Comparison of ENCODE assay signal across 27 cellular contexts in genomic region chr18:67308819-67309218, GRCh38.
"Had no signal": no experiment of that assay in that cellular context is flagged by ENCODE, and none has a peak within 500 bp of the region (broad histone marks: within the 10 kb centered on the region; RNA-seq: fewer than 3 reads in every experiment).

No MANE protein-coding gene starts in this region.

- H3K4me1 ChIP-seq: ascending aorta, breast epithelium, colonic mucosa, esophagus squamous epithelium, gastroesophageal sphincter had no signal

- ATAC-seq: activated CD4-positive, alpha-beta T cell treated with anti-CD3 and anti-CD28 coated beads for 36 hours; activated CD8-positive, alpha-beta T cell treated with anti-CD3 and anti-CD28 coated beads, Interleukin-2, amount 10 ng/mL, durations not matched to agents 7 days and 5 days; activated naive CD4-positive, alpha-beta T cell treated with anti-CD3 and anti-CD28 coated beads, Interleukin-2, amount 50 U/mL, for 72 hours; activated T-cell treated with anti-CD3 and anti-CD28 coated beads, Interleukin-2, amount 50 U/mL, for 72 hours; gastroesophageal sphincter had no signal

- H3K27ac ChIP-seq: ascending aorta, breast epithelium, cardiac muscle cell, colonic mucosa, epithelial cell of prostate, esophagus squamous epithelium, gastroesophageal sphincter had no signal

- DNase-seq: activated CD4-positive, alpha-beta memory T cell treated with anti-CD3 and anti-CD28 coated beads for 36 hours; activated CD4-positive, alpha-beta T cell treated with anti-CD3 and anti-CD28 coated beads for 36 hours; activated CD4-positive, alpha-beta T cell treated with anti-CD3 and anti-CD28 coated beads, Interleukin-2, amount 10 ng/mL, durations not matched to agents 24 days and 14 days; activated CD4-positive, CD25-positive, alpha-beta regulatory T cell; activated CD4-positive, CD25-positive, alpha-beta regulatory T cell treated with anti-CD3 and anti-CD28 coated beads, Interleukin-2, amount 50 U/mL, for 72 hours; activated CD8-positive, alpha-beta memory T cell treated with anti-CD3 and anti-CD28 coated beads, Interleukin-2, amount 50 U/mL, for 48 hours; activated CD8-positive, alpha-beta T cell treated with anti-CD3 and anti-CD28 coated beads, Interleukin-2, amount 10 ng/mL, durations not matched to agents 7 days and 5 days; activated gamma-delta T cell; activated naive CD4-positive, alpha-beta T cell; activated naive CD4-positive, alpha-beta T cell treated with anti-CD3 and anti-CD28 coated beads, Interleukin-2, amount 10 ng/mL, durations not matched to agents 7 days and 5 days; activated naive CD8-positive, alpha-beta T cell treated with anti-CD3 and anti-CD28 coated beads, Interleukin-2, amount 10 ng/mL, durations not matched to agents 7 days and 5 days; activated T-cell treated with anti-CD3 and anti-CD28 coated beads for 4 hours; activated T-cell treated with anti-CD3 and anti-CD28 coated beads, Interleukin-2, amount 50 U/mL, for 24 hours; activated T-cell treated with anti-CD3 and anti-CD28 coated beads, Interleukin-2, amount 50 U/mL, for 72 hours; central memory CD4-positive, alpha-beta T cell; cerebellar nuclear complex; colonic mucosa; effector CD8-positive, alpha-beta T cell; esophagus squamous epithelium; foreskin melanocyte; T-helper 2 cell had no signal

- H3K36me3 ChIP-seq: ascending aorta, breast epithelium, cardiac muscle cell, colonic mucosa, esophagus squamous epithelium, gastroesophageal sphincter had no signal

- H3K27me3 ChIP-seq: ascending aorta, breast epithelium, cardiac muscle cell, colonic mucosa, esophagus squamous epithelium, gastroesophageal sphincter had no signal

- H3K9me3 ChIP-seq: ascending aorta, breast epithelium, colonic mucosa, esophagus squamous epithelium, gastroesophageal sphincter had no signal

- H3K4me3 ChIP-seq: ascending aorta, breast epithelium, cardiac muscle cell, colonic mucosa, esophagus squamous epithelium, gastroesophageal sphincter had no signal
